Comparison of ENCODE assay signal across 22 cellular contexts in genomic region chr9:89899476-89900047, GRCh38.
"Had no signal": no experiment of that assay in that cellular context is flagged by ENCODE, and none has a peak within 500 bp of the region (broad histone marks: within the 10 kb centered on the region; RNA-seq: fewer than 3 reads in every experiment).

No MANE protein-coding gene starts in this region.

- H3K4me3 Mint-ChIP-seq: activated T-helper 1 cell treated with anti-CD3 and anti-CD28 coated beads, Interleukin-12 subunit alpha, Interleukin-12 subunit beta, Interleukin-2, Interleukin-4 antibody, amounts not matched to agents 30 ng/mL and 10 ng/mL and 1 ng/mL, durations not matched to agents 14 hours and 24 hours and 36 hours; immature natural killer cell; natural killer cell; stimulated activated naive CD8-positive, alpha-beta T cell treated with anti-CD3 and anti-CD28 coated beads, Interleukin-15, Interleukin-2, amounts not matched to agents 100 ng/mL and 50 ng/mL, for 24 hours had no signal

- H3K9me3 ChIP-seq: adrenal gland, esophagus squamous epithelium, heart right ventricle, neutrophil, pancreas, sigmoid colon, suprapubic skin, transverse colon had no signal

- H3K9me3 Mint-ChIP-seq: activated naive CD4-positive, alpha-beta T cell treated with anti-CD3 and anti-CD28 coated beads, Interleukin-2, amount 50 U/mL, for 72 hours; activated T-helper 1 cell treated with anti-CD3 and anti-CD28 coated beads, Interleukin-12 subunit alpha, Interleukin-12 subunit beta, Interleukin-2, Interleukin-4 antibody, amounts not matched to agents 30 ng/mL and 10 ng/mL and 1 ng/mL, durations not matched to agents 14 hours and 24 hours and 36 hours; natural killer cell; stimulated activated naive CD8-positive, alpha-beta T cell treated with anti-CD3 and anti-CD28 coated beads, Interleukin-15, Interleukin-2, amounts not matched to agents 100 ng/mL and 50 ng/mL, for 24 hours had no signal

- ATAC-seq: activated naive CD4-positive, alpha-beta T cell treated with anti-CD3 and anti-CD28 coated beads, Interleukin-2, amount 50 U/mL, for 72 hours; heart right ventricle; left ventricle myocardium superior; natural killer cell; pancreas had no signal

- H3K27ac Mint-ChIP-seq: activated T-helper 1 cell treated with anti-CD3 and anti-CD28 coated beads, Interleukin-12 subunit alpha, Interleukin-12 subunit beta, Interleukin-2, Interleukin-4 antibody, amounts not matched to agents 30 ng/mL and 10 ng/mL and 1 ng/mL, durations not matched to agents 14 hours and 24 hours and 36 hours; immature natural killer cell; natural killer cell; stimulated activated naive CD8-positive, alpha-beta T cell treated with anti-CD3 and anti-CD28 coated beads, Interleukin-15, Interleukin-2, amounts not matched to agents 100 ng/mL and 50 ng/mL, for 24 hours had no signal

- H3K4me3 ChIP-seq: adrenal gland, esophagus squamous epithelium, heart right ventricle, pancreas, sigmoid colon, suprapubic skin, transverse colon had no signal

- DNase-seq: activated CD4-positive, alpha-beta T cell treated with anti-CD3 and anti-CD28 coated beads for 1 hour; activated CD4-positive, alpha-beta T cell treated with anti-CD3 and anti-CD28 coated beads, Interleukin-2, amount 50 U/mL, for 4 hours; activated gamma-delta T cell treated with Interleukin-2 at 50 U/mL for 16 hours; activated T-cell treated with anti-CD3 and anti-CD28 coated beads for 4 hours; adrenal gland; cerebellar nuclear complex; cortex of kidney; effector CD4-positive, alpha-beta T cell; esophagus squamous epithelium; heart right ventricle; immature natural killer cell; left ventricle myocardium superior; natural killer cell; pancreas; sigmoid colon; stimulated activated CD4-positive, alpha-beta T cell treated with anti-CD3 and anti-CD28 coated beads, Interleukin-2, amount 100 ng/mL, for 24 hours; transverse colon had no signal

- H3K4me1 ChIP-seq: adrenal gland, esophagus squamous epithelium, pancreas, transverse colon had no signal

- H3K27me3 ChIP-seq: adrenal gland, pancreas, sigmoid colon, suprapubic skin, transverse colon had no signal

- H3K36me3 ChIP-seq: adrenal gland, esophagus squamous epithelium, heart right ventricle, neutrophil, pancreas, sigmoid colon, suprapubic skin, transverse colon had no signal

- H3K36me3 Mint-ChIP-seq: activated naive CD4-positive, alpha-beta T cell treated with anti-CD3 and anti-CD28 coated beads, Interleukin-2, amount 50 U/mL, for 72 hours; immature natural killer cell; natural killer cell had no signal

- H3K4me1 Mint-ChIP-seq: immature natural killer cell, natural killer cell had no signal

- H3K27ac ChIP-seq: adrenal gland, esophagus squamous epithelium, heart right ventricle, neutrophil, pancreas, sigmoid colon, suprapubic skin, transverse colon had no signal
